Comparison of ENCODE assay signal across 23 cellular contexts in the genomic region with DNA sequence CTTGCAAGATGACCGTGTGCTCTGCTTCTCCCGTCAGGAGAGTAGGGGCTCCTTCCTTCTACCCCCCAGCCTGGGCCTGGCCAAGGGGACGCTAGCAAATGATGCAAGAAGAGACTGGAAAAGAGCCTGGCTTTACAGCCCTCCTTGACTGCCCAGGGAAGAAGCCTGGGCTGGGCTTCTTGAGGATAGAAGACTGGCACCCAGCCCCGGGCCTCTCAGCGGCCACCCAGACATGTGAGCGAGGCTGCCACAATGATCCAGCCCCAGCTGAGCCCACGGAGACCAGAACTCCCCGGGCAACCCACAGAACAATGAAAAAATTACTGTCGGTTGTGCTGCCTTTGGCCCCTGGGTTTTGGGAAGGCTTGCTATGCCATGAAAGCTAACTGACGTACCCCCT.
"Had no signal": no experiment of that assay in that cellular context is flagged by ENCODE, and none has a peak within 500 bp of the region (broad histone marks: within the 10 kb centered on the region; RNA-seq: fewer than 3 reads in every experiment).

No MANE protein-coding gene starts in this region.

- H3K36me3 ChIP-seq: gastrocnemius medialis, neutrophil, pancreas, tibial artery, upper lobe of left lung, uterus had no signal

- H3K4me3 ChIP-seq: dorsolateral prefrontal cortex, gastrocnemius medialis, pancreas, smooth muscle cell, testis, tibial artery, upper lobe of left lung, uterus had no signal

- H3K9me3 ChIP-seq: gastrocnemius medialis, neutrophil, pancreas, testis, tibial artery, upper lobe of left lung, uterus had no signal

- H3K27me3 ChIP-seq: neutrophil, pancreas, testis, upper lobe of left lung, uterus had no signal

- DNase-seq: cortex of kidney; effector CD4-positive, alpha-beta T cell; foreskin fibroblast; gastrocnemius medialis; mammary epithelial cell; mesendoderm; naive thymus-derived CD8-positive, alpha-beta T cell; nephron progenitor cell; pancreas; stimulated activated CD4-positive, alpha-beta T cell treated with anti-CD3 and anti-CD28 coated beads, Interleukin-4, amount 100 ng/mL, for 4 hours; stimulated activated naive CD8-positive, alpha-beta T cell treated with anti-CD3 and anti-CD28 coated beads, Interleukin-15, Interleukin-2, amounts not matched to agents 100 U/mL and 50 U/mL, for 24 hours; substantia nigra; testis; uterus had no signal

- ATAC-seq: esophagus mucosa; gastrocnemius medialis; naive thymus-derived CD8-positive, alpha-beta T cell; pancreas; sciatic nerve; stimulated activated memory B cell treated with anti-CD40 and anti-IgM and Interleukin-4, amounts not matched to agents 10 μg/mL and 1 μg/mL and 100 μg/mL, for 72 hours; stimulated activated naive CD8-positive, alpha-beta T cell treated with anti-CD3 and anti-CD28 coated beads, Interleukin-15, Interleukin-2, amounts not matched to agents 100 U/mL and 50 U/mL, for 24 hours had no signal

- H3K27ac ChIP-seq: dorsolateral prefrontal cortex, epithelial cell of prostate, gastrocnemius medialis, neutrophil, pancreas, testis, tibial artery, upper lobe of left lung, uterus had no signal

- H3K4me1 ChIP-seq: gastrocnemius medialis, pancreas, testis, tibial artery, upper lobe of left lung, uterus had no signal
